9 cellular contexts compared by ENCODE assay signal in genomic region chr5:168409601-168410458, GRCh38.
DNase-seq lines count a peak whose midpoint lies in the region; ATAC-seq lines count a peak whose summit lies in the region.
"Had no signal": no experiment of that assay in that cellular context is flagged by ENCODE, and none has a peak within 500 bp of the region (broad histone marks: within the 10 kb centered on the region; RNA-seq: fewer than 3 reads in every experiment).

No MANE protein-coding gene starts in this region.

- peaks cover 3% of the 10 kb centered on the region for H3K36me3 Mint-ChIP-seq in activated CD4-positive, alpha-beta memory T cell treated with anti-CD3 and anti-CD28 coated beads for 36 hours

- H3K27ac Mint-ChIP-seq in activated CD4-positive, alpha-beta memory T cell treated with anti-CD3 and anti-CD28 coated beads for 36 hours: no peak overlapping the region

- intact Hi-C loops in activated CD4-positive, alpha-beta memory T cell treated with anti-CD3 and anti-CD28 coated beads for 36 hours (cut with micrococcal nuclease): loop anchor here (1.0 to 5.0 kb wide), 2 partner anchors 123 to 182 kb away; no protein-coding TSS in a partner anchor

- H3K4me3 Mint-ChIP-seq in activated CD4-positive, alpha-beta memory T cell treated with anti-CD3 and anti-CD28 coated beads for 36 hours: peak overlapping the region; percentile 13

- peak; percentile 68 for DNase-seq in GM03348 (ENCODE audit: low spot score)
- peak; percentile 61 for DNase-seq in activated CD4-positive, alpha-beta memory T cell treated with anti-CD3 and anti-CD28 coated beads for 36 hours
- DNase-seq in hepatic stellate cell (ENCODE audit: low spot score): peak; percentile 66
- DNase-seq in COR-L47 (lab: John Stamatoyannopoulos, UW): no peak
- DNase-seq: upper lobe of left lung had no signal

- peaks cover 6% of the 10 kb centered on the region for H3K27me3 Mint-ChIP-seq in activated CD4-positive, alpha-beta memory T cell treated with anti-CD3 and anti-CD28 coated beads for 36 hours

- POLR2A ChIA-PET in activated CD4-positive, alpha-beta memory T cell treated with anti-CD3 and anti-CD28 coated beads for 36 hours (lab: Charles Lee): no interaction called here

- no peaks in the 10 kb centered on the region for H3K9me3 Mint-ChIP-seq in activated CD4-positive, alpha-beta memory T cell treated with anti-CD3 and anti-CD28 coated beads for 36 hours

- CTCF ChIA-PET in activated CD4-positive, alpha-beta memory T cell treated with anti-CD3 and anti-CD28 coated beads for 36 hours (lab: Charles Lee): interaction anchor here (1.2 to 1.9 kb wide), 2 partner anchors 118 to 140 kb away, joined by 5 to 6 read pairs; partner anchors contain the start of gene WWC1

- H3K4me1 Mint-ChIP-seq in activated CD4-positive, alpha-beta memory T cell treated with anti-CD3 and anti-CD28 coated beads for 36 hours (ENCODE audit: low read depth): peaks cover 23% of the 10 kb centered on the region

- ATAC-seq in HG03354 (IDR thresholded peaks at IDR 0.05; ENCODE audit: poor library complexity, severe bottlenecking, unreplicated experiment) (peak; percentile 67), HG02981 (IDR thresholded peaks at IDR 0.05; ENCODE audit: unreplicated experiment) (no peak), GM21381 (IDR thresholded peaks at IDR 0.05; ENCODE audit: unreplicated experiment) (no peak), GM21723 (IDR thresholded peaks at IDR 0.05; ENCODE audit: unreplicated experiment) (no peak)
